8 cellular contexts compared by ENCODE assay signal in genomic region chr10:43138757-43139241, GRCh38. TPM values are rescaled to one million over a fixed set of nuclear protein-coding genes. Genes with fewer than 3 reads are reported as not detected.
DNase-seq lines count a peak whose midpoint lies in the region; ATAC-seq and TF ChIP-seq lines count a peak whose summit lies in the region.

No MANE protein-coding gene starts in this region.

- intact Hi-C loops in left cardiac atrium (cut with DNase I), result no loop called here

- H3K36me3 ChIP-seq in SJSA1, result peaks cover 10% of the 10 kb centered on the region

- H3K9me3 ChIP-seq in SJSA1 (replicated peaks), result no peaks in the 10 kb centered on the region

- H3K36me3 Mint-ChIP-seq in activated naive CD4-positive, alpha-beta T cell treated with anti-CD3 and anti-CD28 coated beads, Interleukin-2, amount 50 U/mL, for 72 hours, result peaks cover 14 to 35% of the 10 kb centered on the region in 2 donors

- no peaks in the 10 kb centered on the region for H3K9me3 Mint-ChIP-seq in activated naive CD4-positive, alpha-beta T cell treated with anti-CD3 and anti-CD28 coated beads, Interleukin-2, amount 50 U/mL, for 72 hours

- ATAC-seq in GM19025 (IDR thresholded peaks at IDR 0.05; ENCODE audit: low read depth, unreplicated experiment) (peak; percentile 18), HG03354 (IDR thresholded peaks at IDR 0.05; ENCODE audit: poor library complexity, severe bottlenecking, unreplicated experiment) (peak; percentile 42), left cardiac atrium (peak; percentile 13 to 16)
- ATAC-seq in activated naive CD4-positive, alpha-beta T cell treated with anti-CD3 and anti-CD28 coated beads, Interleukin-2, amount 50 U/mL, for 72 hours, result peak; percentile 64 to 71

- no peaks in the 10 kb centered on the region for H3K27me3 ChIP-seq in SJSA1 (replicated peaks)

- TF ChIP-seq CTCF in AG09309 (IDR thresholded peaks at IDR 0.05; ENCODE audit: control insufficient read depth, insufficient read depth, low read depth, low read length, missing control alignments) (no peak), retinal pigment epithelial cell (conservative IDR thresholded peaks at IDR 0.05; ENCODE audit: low read depth, low read length) (no peak)

- H3K4me3 ChIP-seq in AG09309 (ENCODE audit: control insufficient read depth, low read depth, low read length) (peak overlapping the region; percentile 78), SJSA1 (peak overlapping the region; percentile 85), retinal pigment epithelial cell (ENCODE audit: low read length) (peak overlapping the region; percentile 73)

- no peak for DNase-seq in AG09309 (ENCODE audit: low read depth)
- peak in 1 of 2 experiments; percentile 54 for DNase-seq in SJSA1 (ENCODE audit: low read depth in 1 of 2, low spot score in 2 of 2)
- DNase-seq in activated naive CD4-positive, alpha-beta T cell treated with anti-CD3 and anti-CD28 coated beads, Interleukin-2, amount 50 U/mL, for 72 hours (ENCODE audit: low spot score in 2 of 2), result peak; percentile 63 to 69
- no peak for DNase-seq in left cardiac atrium
- DNase-seq in retinal pigment epithelial cell (ENCODE audit: low read depth), result no peak
- DNase-seq in occipital lobe (lab: John Stamatoyannopoulos, UW), result no peak

- peak overlapping the region; percentile 92 for H3K27ac ChIP-seq in SJSA1

- peak overlapping the region; percentile 96 to 100 for H3K27ac Mint-ChIP-seq in activated naive CD4-positive, alpha-beta T cell treated with anti-CD3 and anti-CD28 coated beads, Interleukin-2, amount 50 U/mL, for 72 hours

- H3K4me1 ChIP-seq in SJSA1 (replicated peaks), result peaks cover 28% of the 10 kb centered on the region

RNA-seq across cellular contexts. Expression of gene CSGALNACT2, which starts 0.6 kb away (rescaled TPM):
- total RNA-seq in SJSA1 (2014; rRNA removed; shearing (Covaris generic)), result 3.7 and 6.7 TPM in 2 replicates
- 10 to 100 TPM; 28.7 to 38.8 TPM for total RNA-seq in activated naive CD4-positive, alpha-beta T cell treated with anti-CD3 and anti-CD28 coated beads, Interleukin-2, amount 50 U/mL, for 72 hours
- total RNA-seq in left cardiac atrium (10 to 100 TPM; 12.0 to 17.0 TPM), occipital lobe (68.3 TPM)

Comparison
In these comparisons a context has a peak if more than half of its experiments do, and no peak if none do; other contexts are left out.
1. DNase-seq: peak in activated naive CD4-positive, alpha-beta T cell treated with anti-CD3 and anti-CD28 coated beads, Interleukin-2, amount 50 U/mL, for 72 hours (2 of 2); none in AG09309 (single experiment), left cardiac atrium (single experiment), retinal pigment epithelial cell (single experiment) and occipital lobe (single experiment).
2. ATAC-seq: peak in every context shown above with its lines; median percentile 68 in activated naive CD4-positive, alpha-beta T cell treated with anti-CD3 and anti-CD28 coated beads, Interleukin-2, amount 50 U/mL, for 72 hours; 42 in HG03354; 18 in GM19025; 14 in left cardiac atrium.
3. Peak in every context shown above with its lines, with median percentiles within 50 percentile points of each other: H3K4me3 ChIP-seq.